In genomic region chr12:4282103-4282891, GRCh38 we compare ENCODE assay signal across 16 cellular contexts. TPM values are rescaled to one million over a fixed set of nuclear protein-coding genes. Genes with fewer than 3 reads are reported as not detected.
DNase-seq lines count a peak whose midpoint lies in the region; ATAC-seq, FAIRE-seq and TF ChIP-seq lines count a peak whose summit lies in the region.
"Had no signal": no experiment of that assay in that cellular context is flagged by ENCODE, and none has a peak within 500 bp of the region (broad histone marks: within the 10 kb centered on the region; RNA-seq: fewer than 3 reads in every experiment).

No MANE protein-coding gene starts in this region.

- H4K20me1 ChIP-seq in neural progenitor cell (ENCODE audit: low read depth): peaks cover 95% of the 10 kb centered on the region

- H3K27ac Mint-ChIP-seq in activated CD4-positive, alpha-beta T cell treated with anti-CD3 and anti-CD28 coated beads for 36 hours: no peak overlapping the region
- H3K27ac Mint-ChIP-seq in brain (peak overlapping the region in 3 of 5 experiments; percentile 22 to 70 (median 59)), neural progenitor cell (peak overlapping the region; percentile 37)

- H3K27me3 Mint-ChIP-seq in activated CD4-positive, alpha-beta T cell treated with anti-CD3 and anti-CD28 coated beads for 36 hours: no peaks in the 10 kb centered on the region
- no peaks in the 10 kb centered on the region for H3K27me3 Mint-ChIP-seq in brain
- H3K27me3 Mint-ChIP-seq in neural progenitor cell (ENCODE audit: insufficient read depth, low read depth): peaks cover 11% of the 10 kb centered on the region

- H3K36me3 Mint-ChIP-seq in activated CD4-positive, alpha-beta T cell treated with anti-CD3 and anti-CD28 coated beads for 36 hours (ENCODE audit: low read depth): peaks cover 99% of the 10 kb centered on the region
- H3K36me3 Mint-ChIP-seq in brain: peaks cover 92% of the 10 kb centered on the region
- peaks cover 73% of the 10 kb centered on the region for H3K36me3 Mint-ChIP-seq in neural progenitor cell

- peak; percentile 52 for FAIRE-seq in HTR-8/SVneo (lab: Jason Lieb, UNC)

- H3K9ac ChIP-seq in neural progenitor cell: no peak overlapping the region

- no peak overlapping the region for H3K27ac ChIP-seq in neural progenitor cell
- H3K27ac ChIP-seq in tibial nerve: peak overlapping the region in 1 of 4 donors; percentile 74
- H3K27ac ChIP-seq: prostate gland had no signal

- peaks cover 7% of the 10 kb centered on the region for H3K36me3 ChIP-seq in neural progenitor cell
- peaks cover 0 to 72% (median 0%) of the 10 kb centered on the region in 3 donors for H3K36me3 ChIP-seq in tibial nerve
- H3K36me3 ChIP-seq: breast epithelium, prostate gland had no signal

- H3F3A ChIP-seq in neural progenitor cell (ENCODE audit: low read depth): no peaks in the 10 kb centered on the region

- no peak for TF ChIP-seq EP300 in tibial nerve (IDR thresholded peaks at IDR 0.05)

- H2AFZ ChIP-seq in neural progenitor cell (replicated peaks): no peak overlapping the region

- no peaks in the 10 kb centered on the region for H3K9me3 Mint-ChIP-seq in activated CD4-positive, alpha-beta T cell treated with anti-CD3 and anti-CD28 coated beads for 36 hours (ENCODE audit: low read depth)
- H3K9me3 Mint-ChIP-seq in brain: no peaks in the 10 kb centered on the region
- H3K9me3 Mint-ChIP-seq in neural progenitor cell: no peaks in the 10 kb centered on the region

- CTCF ChIA-PET in activated CD4-positive, alpha-beta T cell treated with anti-CD3 and anti-CD28 coated beads for 36 hours (lab: Charles Lee): interaction anchor here (0.8 to 1.2 kb wide), 3 partner anchors 9 to 82 kb away, joined by 3 to 5 read pairs (median 3); no protein-coding TSS in a partner anchor

- no peak overlapping the region for H3K4me3 Mint-ChIP-seq in activated CD4-positive, alpha-beta T cell treated with anti-CD3 and anti-CD28 coated beads for 36 hours
- peak overlapping the region in 1 of 5 experiments; percentile 50 for H3K4me3 Mint-ChIP-seq in brain
- H3K4me3 Mint-ChIP-seq in neural progenitor cell: no peak overlapping the region

- peak; percentile 6 for ATAC-seq in activated CD4-positive, alpha-beta T cell treated with anti-CD3 and anti-CD28 coated beads for 36 hours
- ATAC-seq: activated CD4-positive, CD25-positive, alpha-beta regulatory T cell treated with anti-CD3 and anti-CD28 coated beads, Interleukin-2, amount 50 U/mL, for 24 hours; left ventricle myocardium superior had no signal

- peaks cover 95% of the 10 kb centered on the region for H3K4me1 Mint-ChIP-seq in activated CD4-positive, alpha-beta T cell treated with anti-CD3 and anti-CD28 coated beads for 36 hours
- H3K4me1 Mint-ChIP-seq in brain: peaks cover 92% of the 10 kb centered on the region
- H3K4me1 Mint-ChIP-seq in neural progenitor cell: peaks cover 81% of the 10 kb centered on the region

- 85 to 89% methylated on average over 14 to 16 of the region's 16 CpGs for WGBS in tibial nerve, 2 donors

- H3K27me3 ChIP-seq in neural progenitor cell: no peaks in the 10 kb centered on the region
- no peaks in the 10 kb centered on the region for H3K27me3 ChIP-seq in tibial nerve
- H3K27me3 ChIP-seq: Peyer's patch had no signal

- intact Hi-C loops in activated CD4-positive, alpha-beta T cell treated with anti-CD3 and anti-CD28 coated beads for 36 hours (cut with DNase I, micrococcal nuclease): no loop called here

- no peak for TF ChIP-seq POLR2A in tibial nerve (IDR thresholded peaks at IDR 0.05)

- H3K4me2 ChIP-seq in neural progenitor cell: no peak overlapping the region

- peaks cover 6% of the 10 kb centered on the region for H3K4me1 ChIP-seq in neural progenitor cell
- peaks cover 0 to 65% (median 41%) of the 10 kb centered on the region in 4 donors for H3K4me1 ChIP-seq in tibial nerve
- H3K4me1 ChIP-seq: breast epithelium, prostate gland had no signal

- no peak overlapping the region for H3K4me3 ChIP-seq in neural progenitor cell
- H3K4me3 ChIP-seq in tibial nerve: no peak overlapping the region
- H3K4me3 ChIP-seq: Peyer's patch, prostate gland had no signal

- H3K79me2 ChIP-seq in neural progenitor cell (ENCODE audit: low read depth): peaks cover 36% of the 10 kb centered on the region

- POLR2A ChIA-PET in activated CD4-positive, alpha-beta T cell treated with anti-CD3 and anti-CD28 coated beads for 36 hours (lab: Charles Lee): no interaction called here

- H3K9me3 ChIP-seq in neural progenitor cell (ENCODE audit: low read depth): no peaks in the 10 kb centered on the region
- no peaks in the 10 kb centered on the region for H3K9me3 ChIP-seq in tibial nerve
- H3K9me3 ChIP-seq: breast epithelium, Peyer's patch, prostate gland had no signal

- no peak for TF ChIP-seq CTCF in brain (conservative IDR thresholded peaks at IDR 0.05)
- no peak for TF ChIP-seq CTCF in neural progenitor cell (IDR thresholded peaks at IDR 0.05)
- TF ChIP-seq CTCF in tibial nerve (IDR thresholded peaks at IDR 0.05): no peak

- no peak for DNase-seq in activated CD4-positive, alpha-beta T cell treated with anti-CD3 and anti-CD28 coated beads for 36 hours
- no peak for DNase-seq in activated CD4-positive, alpha-beta T cell treated with anti-CD3 and anti-CD28 coated beads for 1 hour
- DNase-seq in HTR-8/SVneo (ENCODE audit: insufficient read length, low spot score): no peak
- DNase-seq in neural progenitor cell (ENCODE audit: low spot score): no peak
- no peak for DNase-seq in NCI-H774 (lab: John Stamatoyannopoulos, UW)
- DNase-seq in tibial nerve (ENCODE audit: low spot score in 2 of 2): no peak
- DNase-seq in NCI-H1930 (lab: John Stamatoyannopoulos, UW): no peak
- DNase-seq: left ventricle myocardium superior, NCI-H748 treated with DMSO at 0.1 percent for 48 hours, Peyer's patch, substantia nigra had no signal

RNA-seq across cellular contexts. Expression of gene CCND2, which starts 8.7 kb away (rescaled TPM):
- total RNA-seq in activated CD4-positive, alpha-beta T cell treated with anti-CD3 and anti-CD28 coated beads for 36 hours: 100 to 1,000 TPM; 357 to 369 TPM
- polyA plus RNA-seq in brain (ENCODE audit: insufficient read depth, low read depth, low replicate concordance): 3.1 TPM
- 95.8 and 103 TPM in 2 replicates for total RNA-seq in neural progenitor cell (ENCODE audit: low replicate concordance)
- 100 to 1,000 TPM in 1 of 4 donors, 10 to 100 TPM in 3; 84.1 to 124 (median 89.7) TPM for total RNA-seq in tibial nerve
- total RNA-seq: A172 had no signal

RNA-seq across cellular contexts. Expression of gene TIGAR, which starts 38.7 kb away (rescaled TPM):
- 1 to 10 TPM; 7.1 to 8.4 TPM for total RNA-seq in activated CD4-positive, alpha-beta T cell treated with anti-CD3 and anti-CD28 coated beads for 36 hours
- polyA plus RNA-seq in brain (ENCODE audit: insufficient read depth, low read depth, low replicate concordance): 4.4 TPM
- total RNA-seq in neural progenitor cell (ENCODE audit: low replicate concordance) (7.1 and 18.1 TPM in 2 replicates), tibial nerve (1 to 10 TPM; 1.8 to 4.4 (median 2.5) TPM)
